ENCODE assay signal across 32 cellular contexts in the genomic region with DNA sequence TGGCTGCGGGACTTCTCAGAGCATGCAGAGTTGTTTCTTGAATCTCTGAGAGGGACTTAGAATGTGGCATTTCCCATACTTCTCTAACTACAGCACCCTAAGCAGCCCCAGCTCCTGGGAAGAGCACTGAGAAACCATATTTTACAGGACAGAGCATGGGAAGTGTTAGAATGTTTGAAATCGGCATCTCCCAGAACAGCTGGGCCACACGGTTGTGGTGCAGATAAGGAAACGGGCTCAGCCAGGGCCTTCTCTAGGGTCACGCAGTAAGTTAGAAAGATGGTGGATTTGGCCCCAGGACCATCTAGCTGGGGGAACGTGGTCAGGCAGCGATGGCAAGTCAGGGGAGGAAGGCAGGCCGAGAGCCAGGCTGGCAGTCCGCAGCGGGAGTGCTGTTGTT. TPM values are rescaled to one million over a fixed set of nuclear protein-coding genes. Genes with fewer than 3 reads are reported as not detected.
"Had no signal": no experiment of that assay in that cellular context is flagged by ENCODE, and none has a peak within 500 bp of the region (broad histone marks: within the 10 kb centered on the region; RNA-seq: fewer than 3 reads in every experiment).

No MANE protein-coding gene starts in this region.

- H3K27me3 Mint-ChIP-seq: activated CD4-positive, alpha-beta T cell treated with anti-CD3 and anti-CD28 coated beads, Interleukin-2, amount 10 ng/mL, durations not matched to agents 7 days and 5 days had no signal

- H3K27ac ChIP-seq: breast epithelium, gastrocnemius medialis, left ventricle myocardium inferior, sigmoid colon, uterus had no signal

- H3K4me1 ChIP-seq: breast epithelium, gastrocnemius medialis, left ventricle myocardium inferior, sigmoid colon, uterus had no signal

- H3K4me3 ChIP-seq: breast epithelium, gastrocnemius medialis, left ventricle myocardium inferior, lung, sigmoid colon, uterus had no signal

- H3K27ac Mint-ChIP-seq: activated CD4-positive, alpha-beta T cell treated with anti-CD3 and anti-CD28 coated beads, Interleukin-2, amount 10 ng/mL, durations not matched to agents 7 days and 5 days; activated CD8-positive, alpha-beta T cell treated with anti-CD3 and anti-CD28 coated beads for 36 hours; activated naive CD4-positive, alpha-beta T cell treated with anti-CD3 and anti-CD28 coated beads, Interleukin-2, amount 50 U/mL, for 24 hours; activated naive CD8-positive, alpha-beta T cell treated with anti-CD3 and anti-CD28 coated beads, Interleukin-2, amount 50 U/mL, for 24 hours; activated T-helper 17 cell treated with anti-CD3 and anti-CD28 coated beads, Interleukin-2, amount 50 U/mL, for 72 hours; mesothelial cell of epicardium; stimulated activated memory B cell treated with anti-CD40 and anti-IgM and Interleukin-4, amounts not matched to agents 10 μg/mL and 1 μg/mL and 100 μg/mL, for 72 hours; T-helper 1 cell treated with Interleukin-12 subunit alpha and Interleukin-12 subunit beta and Interleukin-4 antibody, amounts not matched to agents 30 μg/mL and 1 μg/mL, for 36 hours; type B pancreatic cell had no signal

- DNase-seq: activated CD4-positive, alpha-beta T cell treated with anti-CD3 and anti-CD28 coated beads for 1 hour; activated CD4-positive, alpha-beta T cell treated with anti-CD3 and anti-CD28 coated beads, Interleukin-2, amount 10 ng/mL, durations not matched to agents 7 days and 5 days; activated CD8-positive, alpha-beta T cell treated with anti-CD3 and anti-CD28 coated beads for 36 hours; activated gamma-delta T cell treated with Interleukin-2 at 50 U/mL for 16 hours; activated naive CD8-positive, alpha-beta T cell treated with anti-CD3 and anti-CD28 coated beads, Interleukin-2, amount 50 U/mL, for 24 hours; activated T-cell treated with anti-CD3 and anti-CD28 coated beads, Interleukin-2, amount 50 U/mL, for 4 hours; amygdala; central memory CD4-positive, alpha-beta T cell; dermis blood vessel endothelial cell; effector CD8-positive, alpha-beta T cell; erythroblast; gastrocnemius medialis; glutamatergic neuron; left ventricle myocardium inferior; naive thymus-derived CD4-positive, alpha-beta T cell; posterior cingulate gyrus; sigmoid colon; small intestine; stimulated activated CD4-positive, alpha-beta T cell treated with anti-CD3 and anti-CD28 coated beads, Interleukin-4, amount 100 ng/mL, for 24 hours; stimulated activated naive CD8-positive, alpha-beta T cell treated with anti-CD3 and anti-CD28 coated beads, Interleukin-15, amount 100 ng/mL, for 72 hours; substantia nigra; T1000; uterus had no signal

- H3K9me3 Mint-ChIP-seq: activated CD4-positive, alpha-beta T cell treated with anti-CD3 and anti-CD28 coated beads, Interleukin-2, amount 10 ng/mL, durations not matched to agents 7 days and 5 days; activated CD8-positive, alpha-beta T cell treated with anti-CD3 and anti-CD28 coated beads for 36 hours; activated naive CD4-positive, alpha-beta T cell treated with anti-CD3 and anti-CD28 coated beads, Interleukin-2, amount 50 U/mL, for 24 hours; activated naive CD8-positive, alpha-beta T cell treated with anti-CD3 and anti-CD28 coated beads, Interleukin-2, amount 50 U/mL, for 24 hours; activated T-cell treated with anti-CD3 and anti-CD28 coated beads, Interleukin-2, amount 50 U/mL, for 4 hours; activated T-helper 17 cell treated with anti-CD3 and anti-CD28 coated beads, Interleukin-2, amount 50 U/mL, for 72 hours; mesothelial cell of epicardium; naive thymus-derived CD4-positive, alpha-beta T cell; stimulated activated memory B cell treated with anti-CD40 and anti-IgM and Interleukin-4, amounts not matched to agents 10 μg/mL and 1 μg/mL and 100 μg/mL, for 72 hours; stimulated activated naive CD8-positive, alpha-beta T cell treated with anti-CD3 and anti-CD28 coated beads, Interleukin-15, amount 100 ng/mL, for 72 hours; T-helper 1 cell treated with Interleukin-12 subunit alpha and Interleukin-12 subunit beta and Interleukin-4 antibody, amounts not matched to agents 30 μg/mL and 1 μg/mL, for 36 hours; type B pancreatic cell had no signal

- H3K36me3 ChIP-seq: breast epithelium, gastrocnemius medialis, left ventricle myocardium inferior, sigmoid colon, uterus had no signal

- H3K36me3 Mint-ChIP-seq: activated naive CD4-positive, alpha-beta T cell treated with anti-CD3 and anti-CD28 coated beads, Interleukin-2, amount 50 U/mL, for 24 hours; mesothelial cell of epicardium; naive thymus-derived CD4-positive, alpha-beta T cell; stimulated activated memory B cell treated with anti-CD40 and anti-IgM and Interleukin-4, amounts not matched to agents 10 μg/mL and 1 μg/mL and 100 μg/mL, for 72 hours; type B pancreatic cell had no signal

- H3K4me3 Mint-ChIP-seq: activated CD4-positive, alpha-beta T cell treated with anti-CD3 and anti-CD28 coated beads, Interleukin-2, amount 10 ng/mL, durations not matched to agents 7 days and 5 days; activated CD8-positive, alpha-beta T cell treated with anti-CD3 and anti-CD28 coated beads for 36 hours; activated naive CD4-positive, alpha-beta T cell treated with anti-CD3 and anti-CD28 coated beads, Interleukin-2, amount 50 U/mL, for 24 hours; activated naive CD8-positive, alpha-beta T cell treated with anti-CD3 and anti-CD28 coated beads, Interleukin-2, amount 50 U/mL, for 24 hours; activated T-cell treated with anti-CD3 and anti-CD28 coated beads, Interleukin-2, amount 50 U/mL, for 4 hours; activated T-helper 17 cell treated with anti-CD3 and anti-CD28 coated beads, Interleukin-2, amount 50 U/mL, for 72 hours; mesothelial cell of epicardium; naive thymus-derived CD4-positive, alpha-beta T cell; stimulated activated memory B cell treated with anti-CD40 and anti-IgM and Interleukin-4, amounts not matched to agents 10 μg/mL and 1 μg/mL and 100 μg/mL, for 72 hours; stimulated activated naive CD8-positive, alpha-beta T cell treated with anti-CD3 and anti-CD28 coated beads, Interleukin-15, amount 100 ng/mL, for 72 hours; T-helper 1 cell treated with Interleukin-12 subunit alpha and Interleukin-12 subunit beta and Interleukin-4 antibody, amounts not matched to agents 30 μg/mL and 1 μg/mL, for 36 hours; type B pancreatic cell had no signal

- H3K27me3 ChIP-seq: breast epithelium, gastrocnemius medialis, sigmoid colon, uterus had no signal

- ATAC-seq: activated CD8-positive, alpha-beta T cell treated with anti-CD3 and anti-CD28 coated beads for 36 hours; activated naive CD8-positive, alpha-beta T cell treated with anti-CD3 and anti-CD28 coated beads, Interleukin-2, amount 50 U/mL, for 24 hours; activated T-cell treated with anti-CD3 and anti-CD28 coated beads, Interleukin-2, amount 50 U/mL, for 4 hours; activated T-helper 17 cell treated with anti-CD3 and anti-CD28 coated beads, Interleukin-2, amount 50 U/mL, for 72 hours; gastrocnemius medialis; naive thymus-derived CD4-positive, alpha-beta T cell; stimulated activated memory B cell treated with anti-CD40 and anti-IgM and Interleukin-4, amounts not matched to agents 10 μg/mL and 1 μg/mL and 100 μg/mL, for 72 hours; stimulated activated naive CD8-positive, alpha-beta T cell treated with anti-CD3 and anti-CD28 coated beads, Interleukin-15, amount 100 ng/mL, for 72 hours had no signal

- H3K4me1 Mint-ChIP-seq: activated CD4-positive, alpha-beta T cell treated with anti-CD3 and anti-CD28 coated beads, Interleukin-2, amount 10 ng/mL, durations not matched to agents 7 days and 5 days; activated naive CD4-positive, alpha-beta T cell treated with anti-CD3 and anti-CD28 coated beads, Interleukin-2, amount 50 U/mL, for 24 hours; activated naive CD8-positive, alpha-beta T cell treated with anti-CD3 and anti-CD28 coated beads, Interleukin-2, amount 50 U/mL, for 24 hours; activated T-helper 17 cell treated with anti-CD3 and anti-CD28 coated beads, Interleukin-2, amount 50 U/mL, for 72 hours; stimulated activated naive CD8-positive, alpha-beta T cell treated with anti-CD3 and anti-CD28 coated beads, Interleukin-15, amount 100 ng/mL, for 72 hours had no signal

- H3K9me3 ChIP-seq: breast epithelium, gastrocnemius medialis, left ventricle myocardium inferior, sigmoid colon, uterus had no signal

- FAIRE-seq: islet of Langerhans, small intestine had no signal

RNA-seq across cellular contexts. Expression of gene HHIPL1, which starts 10.5 kb away (rescaled TPM):
- total RNA-seq: activated T-cell treated with anti-CD3 and anti-CD28 coated beads, Interleukin-2, amount 50 U/mL, for 4 hours had no signal
- polyA plus RNA-seq: naive thymus-derived CD4-positive, alpha-beta T cell had no signal
